Comparison of ENCODE assay signal across 14 cellular contexts in genomic region chr17:20935740-20936139, GRCh38.
DNase-seq lines count a peak whose midpoint lies in the region; ATAC-seq and TF ChIP-seq lines count a peak whose summit lies in the region.
"Had no signal": no experiment of that assay in that cellular context is flagged by ENCODE, and none has a peak within 500 bp of the region (broad histone marks: within the 10 kb centered on the region; RNA-seq: fewer than 3 reads in every experiment).

No MANE protein-coding gene starts in this region.

- no peaks in the 10 kb centered on the region for H3K27me3 Mint-ChIP-seq in activated T-cell treated with anti-CD3 and anti-CD28 coated beads, Interleukin-2, amount 50 U/mL, for 24 hours

- no peaks in the 10 kb centered on the region for H3K36me3 Mint-ChIP-seq in activated T-cell treated with anti-CD3 and anti-CD28 coated beads, Interleukin-2, amount 50 U/mL, for 24 hours (ENCODE audit: low read depth)
- H3K36me3 Mint-ChIP-seq: natural killer cell treated with Interleukin-12 subunit alpha and Interleukin-12 subunit beta and Interleukin-15 and Interleukin-18, amount 100 ng/mL, for 72 hours had no signal

- peak overlapping the region in 4 of 5 donors; percentile 22 to 55 (median 52) for H3K27ac ChIP-seq in adrenal gland
- H3K27ac ChIP-seq in foreskin keratinocyte: peak overlapping the region; percentile 74
- no peak overlapping the region for H3K27ac ChIP-seq in gastrocnemius medialis

- peaks cover 1% of the 10 kb centered on the region for H3K4me1 Mint-ChIP-seq in activated T-cell treated with anti-CD3 and anti-CD28 coated beads, Interleukin-2, amount 50 U/mL, for 24 hours (ENCODE audit: low read depth)

- TF ChIP-seq POLR2A in adrenal gland (IDR thresholded peaks at IDR 0.05) (no peak), gastrocnemius medialis (IDR thresholded peaks at IDR 0.05) (no peak)

- no peaks in the 10 kb centered on the region for H3K9me3 Mint-ChIP-seq in activated T-cell treated with anti-CD3 and anti-CD28 coated beads, Interleukin-2, amount 50 U/mL, for 24 hours
- H3K9me3 Mint-ChIP-seq: natural killer cell treated with Interleukin-12 subunit alpha and Interleukin-12 subunit beta and Interleukin-15 and Interleukin-18, amount 100 ng/mL, for 72 hours had no signal

- 5 to 19% (median 9%) methylated on average over 2 of the region's 2 CpGs for WGBS in adrenal gland, 4 donors

- intact Hi-C loops in adrenal gland (cut with DNase I): no loop called here
- intact Hi-C loops in gastrocnemius medialis (cut with DNase I; ENCODE audit: low total_unique reads): no loop called here

- in situ Hi-C loops in gastrocnemius medialis (cut with MboI; ENCODE audit: low sequenced_read_pairs in 4 of 4): no loop called here

- no peaks in the 10 kb centered on the region for H3K36me3 ChIP-seq in adrenal gland (replicated peaks in 1 of 2)
- H3K36me3 ChIP-seq in gastrocnemius medialis: no peaks in the 10 kb centered on the region

- H3K4me3 ChIP-seq in adrenal gland (no peak overlapping the region), gastrocnemius medialis (no peak overlapping the region)

- H3K27me3 ChIP-seq in adrenal gland: no peaks in the 10 kb centered on the region
- H3K27me3 ChIP-seq in foreskin keratinocyte: no peaks in the 10 kb centered on the region
- no peaks in the 10 kb centered on the region for H3K27me3 ChIP-seq in gastrocnemius medialis

- no peak for TF ChIP-seq CTCF in adrenal gland (IDR thresholded peaks at IDR 0.05)
- TF ChIP-seq CTCF in foreskin keratinocyte (conservative IDR thresholded peaks at IDR 0.05): no peak
- TF ChIP-seq CTCF in gastrocnemius medialis (IDR thresholded peaks at IDR 0.05 in 4 of 5, conservative IDR thresholded peaks at IDR 0.05 in 1 of 5): no peak

- peak; percentile 47 for DNase-seq in H4 (ENCODE audit: low spot score)
- DNase-seq in adrenal gland: no peak
- peak; percentile 93 to 96 for DNase-seq in foreskin keratinocyte
- no peak for DNase-seq in gastrocnemius medialis
- DNase-seq in COR-L47 (lab: John Stamatoyannopoulos, UW): no peak
- no peak for DNase-seq in activated T-cell treated with anti-CD3 and anti-CD28 coated beads, Interleukin-2, amount 50 U/mL, for 24 hours
- DNase-seq in inferior parietal cortex (ENCODE audit: extremely low spot score): no peak
- DNase-seq in putamen (ENCODE audit: low spot score): no peak
- DNase-seq: activated effector memory CD4-positive, alpha-beta T cell treated with anti-CD3 and anti-CD28 coated beads, Interleukin-2, amount 50 U/mL, for 16 hours; DND-41; erythroblast; NCI-H524; T1000 had no signal

- ATAC-seq in foreskin keratinocyte (peak; percentile 92), gastrocnemius medialis (peak; percentile 36 to 52)
- ATAC-seq: natural killer cell treated with Interleukin-12 subunit alpha and Interleukin-12 subunit beta and Interleukin-15 and Interleukin-18, amount 100 ng/mL, for 72 hours had no signal

- H3K4me3 Mint-ChIP-seq in activated T-cell treated with anti-CD3 and anti-CD28 coated beads, Interleukin-2, amount 50 U/mL, for 24 hours: no peak overlapping the region
- H3K4me3 Mint-ChIP-seq: natural killer cell treated with Interleukin-12 subunit alpha and Interleukin-12 subunit beta and Interleukin-15 and Interleukin-18, amount 100 ng/mL, for 72 hours had no signal

- H3K4me1 ChIP-seq in adrenal gland (replicated peaks in 1 of 2) (peaks cover 14 to 26% of the 10 kb centered on the region in 2 donors), foreskin keratinocyte (peaks cover 32% of the 10 kb centered on the region), gastrocnemius medialis (peaks cover 0 to 9% of the 10 kb centered on the region in 2 donors)

- H3K9me3 ChIP-seq in adrenal gland (replicated peaks in 1 of 3): no peaks in the 10 kb centered on the region
- no peaks in the 10 kb centered on the region for H3K9me3 ChIP-seq in gastrocnemius medialis

- no peak overlapping the region for H3K27ac Mint-ChIP-seq in activated T-cell treated with anti-CD3 and anti-CD28 coated beads, Interleukin-2, amount 50 U/mL, for 24 hours
- H3K27ac Mint-ChIP-seq: natural killer cell treated with Interleukin-12 subunit alpha and Interleukin-12 subunit beta and Interleukin-15 and Interleukin-18, amount 100 ng/mL, for 72 hours had no signal

Comparison
In these comparisons a context has a peak if more than half of its experiments do, and no peak if none do; other contexts are left out.
1. DNase-seq: peak in H4 (single experiment) and foreskin keratinocyte (2 of 2); none in adrenal gland (0 of 7), gastrocnemius medialis (0 of 2), COR-L47 (single experiment), activated T-cell treated with anti-CD3 and anti-CD28 coated beads, Interleukin-2, amount 50 U/mL, for 24 hours (single experiment), inferior parietal cortex (single experiment) and putamen (single experiment).
2. H3K27ac ChIP-seq: peak in adrenal gland (4 of 5) and foreskin keratinocyte (single experiment); none in gastrocnemius medialis (0 of 4).